ENCODE assay signal across 8 cellular contexts in genomic region chr12:117236456-117237001, GRCh38. TPM values are rescaled to one million over a fixed set of nuclear protein-coding genes. Genes with fewer than 3 reads are reported as not detected.
DNase-seq lines count a peak whose midpoint lies in the region; ATAC-seq and TF ChIP-seq lines count a peak whose summit lies in the region.

No MANE protein-coding gene starts in this region.

- H3K4me3 Mint-ChIP-seq in CD8-positive, alpha-beta memory T cell, result no peak overlapping the region
- H3K4me3 Mint-ChIP-seq in natural killer cell, result no peak overlapping the region
- no peak overlapping the region for H3K4me3 Mint-ChIP-seq in stimulated activated effector memory CD8-positive, alpha-beta T cell treated with anti-CD3 and anti-CD28 coated beads, Interleukin-12 subunit alpha, Interleukin-12 subunit beta, amount 100 ng/mL, for 72 hours

- peaks cover 8 to 29% of the 10 kb centered on the region in 2 donors for H3K27me3 Mint-ChIP-seq in CD8-positive, alpha-beta memory T cell
- H3K27me3 Mint-ChIP-seq in natural killer cell (ENCODE audit: low read depth in 2 of 2), result no peaks in the 10 kb centered on the region

- H3K9me3 ChIP-seq in CD8-positive, alpha-beta memory T cell (ENCODE audit: low read length), result no peaks in the 10 kb centered on the region

- H3K9me3 Mint-ChIP-seq in CD8-positive, alpha-beta memory T cell, result peaks cover 0 to 3% (median 0%) of the 10 kb centered on the region in 5 donors
- H3K9me3 Mint-ChIP-seq in natural killer cell, result no peaks in the 10 kb centered on the region
- H3K9me3 Mint-ChIP-seq in stimulated activated effector memory CD8-positive, alpha-beta T cell treated with anti-CD3 and anti-CD28 coated beads, Interleukin-12 subunit alpha, Interleukin-12 subunit beta, amount 100 ng/mL, for 72 hours, result no peaks in the 10 kb centered on the region

- no peak overlapping the region for H3K27ac Mint-ChIP-seq in CD8-positive, alpha-beta memory T cell
- no peak overlapping the region for H3K27ac Mint-ChIP-seq in natural killer cell
- H3K27ac Mint-ChIP-seq in stimulated activated effector memory CD8-positive, alpha-beta T cell treated with anti-CD3 and anti-CD28 coated beads, Interleukin-12 subunit alpha, Interleukin-12 subunit beta, amount 100 ng/mL, for 72 hours, result no peak overlapping the region

- CTCF ChIA-PET in CD8-positive, alpha-beta memory T cell (lab: Charles Lee), result interaction anchor here (0.7 to 3.0 kb wide), 3 partner anchors 17 to 598 kb away, joined by 3 to 10 read pairs (median 3); no protein-coding TSS in a partner anchor

- POLR2A ChIA-PET in CD8-positive, alpha-beta memory T cell (lab: Charles Lee), result no interaction called here

- H3K4me1 Mint-ChIP-seq in CD8-positive, alpha-beta memory T cell, result peaks cover 0 to 5% (median 0%) of the 10 kb centered on the region in 3 donors
- H3K4me1 Mint-ChIP-seq in natural killer cell, result no peaks in the 10 kb centered on the region
- H3K4me1 Mint-ChIP-seq in stimulated activated effector memory CD8-positive, alpha-beta T cell treated with anti-CD3 and anti-CD28 coated beads, Interleukin-12 subunit alpha, Interleukin-12 subunit beta, amount 100 ng/mL, for 72 hours, result no peaks in the 10 kb centered on the region

- H3K27me3 ChIP-seq in CD8-positive, alpha-beta memory T cell (ENCODE audit: insufficient read depth, low read length, poor library complexity, severe bottlenecking), result no peaks in the 10 kb centered on the region

- no peaks in the 10 kb centered on the region for H3K36me3 Mint-ChIP-seq in CD8-positive, alpha-beta memory T cell
- H3K36me3 Mint-ChIP-seq in natural killer cell, result no peaks in the 10 kb centered on the region
- no peaks in the 10 kb centered on the region for H3K36me3 Mint-ChIP-seq in stimulated activated effector memory CD8-positive, alpha-beta T cell treated with anti-CD3 and anti-CD28 coated beads, Interleukin-12 subunit alpha, Interleukin-12 subunit beta, amount 100 ng/mL, for 72 hours

- intact Hi-C loops in natural killer cell (cut with micrococcal nuclease), result no loop called here

- no peaks in the 10 kb centered on the region for H3K4me1 ChIP-seq in CD8-positive, alpha-beta memory T cell (ENCODE audit: insufficient read depth, low read length)

- H3K36me3 ChIP-seq in CD8-positive, alpha-beta memory T cell (ENCODE audit: insufficient read depth, low read length), result no peaks in the 10 kb centered on the region

- no peak overlapping the region for H3K4me3 ChIP-seq in CD8-positive, alpha-beta memory T cell (ENCODE audit: low read length)

- no peak overlapping the region for H3K27ac ChIP-seq in CD8-positive, alpha-beta memory T cell (ENCODE audit: low read depth, low read length)

- DNase-seq in CD8-positive, alpha-beta memory T cell, result peak; percentile 18 to 72 (median 49)
- DNase-seq in HT-29 (ENCODE audit: low spot score) (peak; percentile 80), NOMO-1 (lab: John Stamatoyannopoulos, UW; ENCODE audit: unreplicated experiment in 2 of 2) (peak; percentile 25 to 33), activated T-cell treated with anti-CD3 and anti-CD28 coated beads for 1 hour (ENCODE audit: low read depth) (peak; percentile 66), fibroblast of gingiva (ENCODE audit: low read depth) (peak; percentile 16), natural killer cell (peak; percentile 62)
- peak; percentile 66 to 88 for DNase-seq in stimulated activated effector memory CD8-positive, alpha-beta T cell treated with anti-CD3 and anti-CD28 coated beads, Interleukin-12 subunit alpha, Interleukin-12 subunit beta, amount 100 ng/mL, for 72 hours (ENCODE audit: low spot score in 2 of 2)

- ATAC-seq in natural killer cell (peak in 1 of 3 donors; percentile 64), HG03469 (IDR thresholded peaks at IDR 0.05; ENCODE audit: unreplicated experiment) (no peak)
- ATAC-seq in stimulated activated effector memory CD8-positive, alpha-beta T cell treated with anti-CD3 and anti-CD28 coated beads, Interleukin-12 subunit alpha, Interleukin-12 subunit beta, amount 100 ng/mL, for 72 hours, result peak; percentile 57

- TF ChIP-seq CTCF in natural killer cell (IDR thresholded peaks at IDR 0.05), result peak; percentile 67

RNA-seq across cellular contexts. Expression of gene FBXO21, which starts 46.3 kb away (rescaled TPM):
- total RNA-seq in CD8-positive, alpha-beta memory T cell, result 10 to 100 TPM; 27.3 to 34.6 TPM
- 48.6 TPM for polyA plus RNA-seq in CD8-positive, alpha-beta memory T cell
- total RNA-seq in HT-29 (2014; rRNA removed; shearing (Covaris generic)), result 123 and 131 TPM in 2 replicates
- 10 to 100 TPM; 39.8 to 48.8 (median 39.9) TPM for total RNA-seq in natural killer cell

Comparison
In these comparisons a context has a peak if more than half of its experiments do, and no peak if none do; other contexts are left out.
1. DNase-seq: peak in every context shown above with its lines; median percentile 80 in HT-29; 77 in stimulated activated effector memory CD8-positive, alpha-beta T cell treated with anti-CD3 and anti-CD28 coated beads, Interleukin-12 subunit alpha, Interleukin-12 subunit beta, amount 100 ng/mL, for 72 hours; 66 in activated T-cell treated with anti-CD3 and anti-CD28 coated beads for 1 hour; 62 in natural killer cell; 49 in CD8-positive, alpha-beta memory T cell; 29 in NOMO-1; 16 in fibroblast of gingiva.